16 cellular contexts compared by ENCODE assay signal in the genomic region with DNA sequence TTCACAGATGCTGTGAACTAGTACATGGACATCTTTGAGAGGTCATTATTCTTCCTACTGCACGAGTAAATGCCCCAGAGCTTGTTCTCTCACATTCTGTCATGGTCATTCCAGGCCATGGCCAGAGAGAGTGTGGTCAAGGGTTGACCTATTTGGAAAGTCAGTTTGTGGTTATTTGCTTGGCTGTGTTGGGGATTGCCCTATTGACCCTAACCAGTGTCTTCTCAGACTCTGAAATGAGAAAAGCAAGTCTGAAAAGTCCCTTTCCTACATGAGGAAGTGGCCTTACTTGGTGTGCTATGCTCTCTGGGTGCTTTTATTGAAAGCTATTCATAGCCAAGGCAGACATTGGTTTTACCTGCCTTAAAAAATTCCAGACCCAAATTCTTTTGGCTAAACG. TPM values are rescaled to one million over a fixed set of nuclear protein-coding genes. Genes with fewer than 3 reads are reported as not detected.
DNase-seq lines count a peak whose midpoint lies in the region; ATAC-seq and TF ChIP-seq lines count a peak whose summit lies in the region.
"Had no signal": no experiment of that assay in that cellular context is flagged by ENCODE, and none has a peak within 500 bp of the region (broad histone marks: within the 10 kb centered on the region; RNA-seq: fewer than 3 reads in every experiment).

No MANE protein-coding gene starts in this region.

- peaks cover 6% of the 10 kb centered on the region for H3K4me1 Mint-ChIP-seq in type B pancreatic cell (ENCODE audit: unreplicated experiment)

- H3K36me3 ChIP-seq in vagina, result no peaks in the 10 kb centered on the region
- H3K36me3 ChIP-seq: Peyer's patch had no signal

- intact Hi-C loops in vagina (cut with DNase I), result no loop called here

- no peak overlapping the region for H3K4me3 Mint-ChIP-seq in type B pancreatic cell
- H3K4me3 Mint-ChIP-seq: activated CD8-positive, alpha-beta T cell treated with anti-CD3 and anti-CD28 coated beads, Interleukin-2, amount 10 ng/mL, durations not matched to agents 7 days and 5 days; CD4-positive, alpha-beta T cell; naive B cell had no signal

- H3K27me3 ChIP-seq in vagina, result no peaks in the 10 kb centered on the region
- H3K27me3 ChIP-seq: Peyer's patch had no signal

- TF ChIP-seq CTCF in type B pancreatic cell (conservative IDR thresholded peaks at IDR 0.05) (no peak), vagina (IDR thresholded peaks at IDR 0.05) (no peak)

- H3K36me3 Mint-ChIP-seq in type B pancreatic cell, result no peaks in the 10 kb centered on the region
- H3K36me3 Mint-ChIP-seq: naive B cell had no signal

- peaks cover 4% of the 10 kb centered on the region for H3K4me1 ChIP-seq in vagina

- ATAC-seq in GM18858 (IDR thresholded peaks at IDR 0.05; ENCODE audit: unreplicated experiment), result peak; percentile 77
- ATAC-seq in GM21576 (IDR thresholded peaks at IDR 0.05; ENCODE audit: unreplicated experiment), result peak; percentile 74
- peak; percentile 79 for ATAC-seq in HG03175 (IDR thresholded peaks at IDR 0.05; ENCODE audit: unreplicated experiment)
- ATAC-seq: activated CD8-positive, alpha-beta T cell treated with anti-CD3 and anti-CD28 coated beads, Interleukin-2, amount 10 ng/mL, durations not matched to agents 7 days and 5 days; HCT116 had no signal

- peaks cover 10% of the 10 kb centered on the region for H3K9me3 Mint-ChIP-seq in type B pancreatic cell
- H3K9me3 Mint-ChIP-seq: CD4-positive, alpha-beta T cell had no signal

- H3K4me3 ChIP-seq in vagina, result no peak overlapping the region
- H3K4me3 ChIP-seq: Peyer's patch had no signal

- peaks cover 9% of the 10 kb centered on the region for H3K27me3 Mint-ChIP-seq in type B pancreatic cell

- no peak overlapping the region for H3K27ac ChIP-seq in vagina
- H3K27ac ChIP-seq: Peyer's patch had no signal

- no peak for TF ChIP-seq POLR2A in vagina (IDR thresholded peaks at IDR 0.05)

- no peaks in the 10 kb centered on the region for H3K9me3 ChIP-seq in vagina
- H3K9me3 ChIP-seq: Peyer's patch had no signal

- no peak overlapping the region for H3K27ac Mint-ChIP-seq in type B pancreatic cell
- H3K27ac Mint-ChIP-seq: activated CD8-positive, alpha-beta T cell treated with anti-CD3 and anti-CD28 coated beads, Interleukin-2, amount 10 ng/mL, durations not matched to agents 7 days and 5 days; CD4-positive, alpha-beta T cell; naive B cell had no signal

- DNase-seq in kidney tubule cell (ENCODE audit: low spot score) (peak; percentile 50), RPMI8226 (no peak), NCI-H1092 (lab: John Stamatoyannopoulos, UW) (no peak), type B pancreatic cell (ENCODE audit: extremely low spot score, unreplicated experiment) (no peak), vagina (ENCODE audit: extremely low spot score in 2 of 2) (no peak)
- DNase-seq: activated CD8-positive, alpha-beta T cell treated with anti-CD3 and anti-CD28 coated beads, Interleukin-2, amount 10 ng/mL, durations not matched to agents 7 days and 5 days; activated naive CD4-positive, alpha-beta T cell treated with Interleukin-2 at 50 U/mL for 16 hours; CD4-positive, alpha-beta T cell; naive B cell; NCI-H2081 treated with DMSO at 0.1 percent for 48 hours; Peyer's patch; T-helper 9 cell had no signal

RNA-seq across cellular contexts. Expression of gene CLIC6, which starts 26.6 kb away (rescaled TPM):
- total RNA-seq in type B pancreatic cell (ENCODE audit: low replicate concordance), result 6.2 and 17.6 TPM in 2 replicates
- 8.3 TPM for total RNA-seq in vagina
